In the genomic region with DNA sequence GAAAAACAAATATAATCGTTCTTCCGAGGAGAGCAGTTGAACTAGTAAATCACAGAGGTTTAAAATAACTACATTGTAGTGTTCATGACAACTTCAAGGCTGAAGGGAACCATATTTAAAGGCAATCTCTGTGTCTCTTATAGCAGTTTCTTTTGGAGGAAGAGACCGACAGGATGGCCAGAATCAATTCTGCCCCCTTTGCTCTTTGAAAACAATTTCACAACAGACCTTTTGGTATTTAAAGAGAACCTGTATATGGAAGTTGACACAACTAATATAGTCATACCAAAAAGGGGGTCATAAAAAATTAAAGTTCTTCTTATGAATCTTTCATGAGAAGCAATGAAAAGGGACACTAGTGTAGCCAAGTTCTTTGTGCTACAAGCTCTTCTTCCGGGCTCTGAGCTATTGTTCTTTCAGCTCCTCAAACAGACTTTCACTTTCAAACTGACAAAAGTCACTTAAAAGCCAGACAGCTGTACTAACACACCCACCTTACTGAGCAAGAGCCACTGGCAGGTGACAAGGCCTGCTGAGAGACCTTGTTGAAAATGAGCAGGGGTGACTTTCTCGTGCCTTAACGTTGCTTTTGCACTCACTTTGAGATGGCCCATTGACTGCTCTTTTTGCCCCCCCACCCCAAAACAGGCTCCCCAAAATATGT, we compare ENCODE assay signal across 8 cellular contexts. TPM values are rescaled to one million over a fixed set of nuclear protein-coding genes. Genes with fewer than 3 reads are reported as not detected.
A peak's percentile ranks its signal among the peaks of the same experiment; 100 is the strongest.
DNase-seq lines count a peak whose midpoint lies in the region; ATAC-seq, FAIRE-seq and TF ChIP-seq lines count a peak whose summit lies in the region.

No MANE protein-coding gene starts in this region.

- SMC1A ChIA-PET in GM12878 (lab: Charles Lee; ENCODE audit: uncharacterized antibody, unreplicated experiment) = no interaction called here

- TF ChIP-seq POLR2A in GM12878 (IDR thresholded peaks at IDR 0.05; ENCODE audit: low read depth, low read length) = no peak

- H3K36me3 ChIP-seq in GM12878 (ENCODE audit: control insufficient read depth in 2 of 2, insufficient read depth in 2 of 2, low read length in 1 of 2) = no peaks in the 10 kb centered on the region
- no peaks in the 10 kb centered on the region for H3K36me3 ChIP-seq in hepatocyte (replicated peaks; ENCODE audit: insufficient read depth, low read depth)

- POLR2A ChIA-PET in GM12878 (lab: Charles Lee) = no interaction called here

- BruUV-seq in GM12878 (replicated peaks; lab: Mats Ljungman, UMichigan) = no TSS peak

- CTCF ChIA-PET in GM12878 (lab: Yijun Ruan, JAX) = no interaction called here

- intact Hi-C loops in GM12878 (cut with micrococcal nuclease; ENCODE audit: unreplicated experiment) = no loop called here

- ATAC-seq in GM19372 (IDR thresholded peaks at IDR 0.05; ENCODE audit: low read depth, unreplicated experiment) (peak; percentile 66), HG03565 (IDR thresholded peaks at IDR 0.05; ENCODE audit: unreplicated experiment) (peak; percentile 86), GM12878 (peak; percentile 91), HG02840 (IDR thresholded peaks at IDR 0.05; ENCODE audit: low FRiP score, unreplicated experiment) (no peak), HG03135 (IDR thresholded peaks at IDR 0.05; ENCODE audit: unreplicated experiment) (no peak)

- H3K9me2 ChIP-seq in hepatocyte (replicated peaks; ENCODE audit: insufficient read depth) = no peaks in the 10 kb centered on the region

- in situ Hi-C loops in GM12878 (cut with MboI) = no loop called here

- no peak for TF ChIP-seq EP300 in GM12878 (IDR thresholded peaks at IDR 0.05; ENCODE audit: borderline replicate concordance in 1 of 2, control insufficient read depth in 1 of 2, low read depth in 2 of 2, low read length in 2 of 2)

- no peaks in the 10 kb centered on the region for H3K4me1 ChIP-seq in GM12878 (ENCODE audit: control insufficient read depth, insufficient read depth, low read length)
- H3K4me1 ChIP-seq in hepatocyte (ENCODE audit: insufficient read depth) = no peaks in the 10 kb centered on the region

- no peak for TF ChIP-seq RAD21 in GM12878 (IDR thresholded peaks at IDR 0.05; ENCODE audit: insufficient read depth, low read depth, low read length)

- DNase-seq in DMS53 (lab: John Stamatoyannopoulos, UW) (peak; percentile 94), GM12878 (ENCODE audit: low read depth, low spot score) (peak; percentile 5), DMS79 treated with DMSO at 0.1 percent for 48 hours (lab: John Stamatoyannopoulos, UW) (no peak), hepatocyte (ENCODE audit: low spot score) (no peak)

- no peaks in the 10 kb centered on the region for H3K9me3 ChIP-seq in GM12878 (replicated peaks; ENCODE audit: control insufficient read depth, insufficient read depth, low read length)
- no peaks in the 10 kb centered on the region for H3K9me3 ChIP-seq in hepatocyte (ENCODE audit: low read depth)

- FAIRE-seq in GM12878 (lab: Jason Lieb, UNC) = no peak

- no peak overlapping the region for H3K4me2 ChIP-seq in GM12878 (ENCODE audit: control insufficient read depth, insufficient read depth)
- H3K4me2 ChIP-seq in hepatocyte = no peak overlapping the region

- RAD21 ChIA-PET in GM12878 (lab: Charles Lee; ENCODE audit: unreplicated experiment) = interaction anchor here (1.5 kb wide), 1 partner anchor 17 kb away, joined by 3 read pairs; no protein-coding TSS in a partner anchor

- TF ChIP-seq CTCF in GM12878 (IDR thresholded peaks at IDR 0.05 in 2 of 3, conservative IDR thresholded peaks at IDR 0.05 in 1 of 3; ENCODE audit: control insufficient read depth in 2 of 3, extremely low read depth in 1 of 3, insufficient read depth in 1 of 3, low read depth in 3 of 3, low read length in 3 of 3) (no peak), hepatocyte (IDR thresholded peaks at IDR 0.05; ENCODE audit: poor library complexity) (no peak)

- WGBS in GM12878 (ENCODE audit: insufficient coverage, insufficient replicate concordance, low lambda C conversion rate, missing lambda C conversion rate) = 33% methylated on average over 6 of the region's 6 CpGs
- 74% methylated on average over 6 of the region's 6 CpGs for WGBS in hepatocyte (ENCODE audit: low lambda C conversion rate, missing lambda C conversion rate)

- H3K9ac ChIP-seq in GM12878 (ENCODE audit: control insufficient read depth, insufficient read depth, low read length) = no peak overlapping the region

- H4K20me1 ChIP-seq in GM12878 (ENCODE audit: control insufficient read depth, insufficient read depth) (no peaks in the 10 kb centered on the region), hepatocyte (ENCODE audit: insufficient read depth, poor library complexity, severe bottlenecking) (no peaks in the 10 kb centered on the region)

- H2AFZ ChIP-seq in GM12878 (ENCODE audit: control insufficient read depth, low read depth, low read length) = peak overlapping the region; percentile 5; the same call in 1 of the 2 replicates
- H2AFZ ChIP-seq in hepatocyte = no peak overlapping the region

- H3K27me3 ChIP-seq in GM12878 (replicated peaks in 1 of 2; ENCODE audit: control insufficient read depth in 2 of 2, insufficient read depth in 2 of 2, low read length in 1 of 2) (peaks cover 0 to 4% of the 10 kb centered on the region in 2 experiments; a peak in 1 of 4 replicates), hepatocyte (no peaks in the 10 kb centered on the region)

- H3K27ac ChIP-seq in GM12878 (ENCODE audit: control insufficient read depth, insufficient read depth) (no peak overlapping the region), hepatocyte (no peak overlapping the region)

- H3K4me3 ChIP-seq in GM12878 (no peak overlapping the region), hepatocyte (no peak overlapping the region)

- no peaks in the 10 kb centered on the region for H3K79me2 ChIP-seq in GM12878 (ENCODE audit: control insufficient read depth, insufficient read depth, low read length)
- H3K79me2 ChIP-seq in hepatocyte = no peaks in the 10 kb centered on the region

TF ChIP-seq in GM12878, 131 proteins besides CTCF, POLR2A, EP300 and RAD21:
- TF ChIP-seq FOS (IDR thresholded peaks at IDR 0.05; ENCODE audit: borderline replicate concordance, extremely low read depth, insufficient read length) (no peak), JUNB (IDR thresholded peaks at IDR 0.05) (0 out of 2 replicates have a peak, but pooled peaks have one; percentile 12), IKZF1 (conservative IDR thresholded peaks at IDR 0.05) (no peak), MXI1 (IDR thresholded peaks at IDR 0.05; ENCODE audit: low read depth, low read length) (no peak), ASH2L (IDR thresholded peaks at IDR 0.05; ENCODE audit: borderline replicate concordance, low read depth) (no peak), ZNF274 (IDR thresholded peaks at IDR 0.05; ENCODE audit: insufficient read depth, insufficient read length) (no peak), CHD4 (IDR thresholded peaks at IDR 0.05) (no peak), BHLHE40 (IDR thresholded peaks at IDR 0.05; ENCODE audit: borderline replicate concordance in 1 of 2, low read depth in 2 of 2, low read length in 1 of 2) (peak in 1 of 2 experiments; percentile 62; a peak in 2 of 4 replicates), TCF12 (IDR thresholded peaks at IDR 0.05; ENCODE audit: low read depth, low read length) (peak; percentile 46; the same call in 1 of the 2 replicates), RUNX3 (IDR thresholded peaks at IDR 0.05; ENCODE audit: low read length) (no peak)
- TF ChIP-seq, protein P1, sequence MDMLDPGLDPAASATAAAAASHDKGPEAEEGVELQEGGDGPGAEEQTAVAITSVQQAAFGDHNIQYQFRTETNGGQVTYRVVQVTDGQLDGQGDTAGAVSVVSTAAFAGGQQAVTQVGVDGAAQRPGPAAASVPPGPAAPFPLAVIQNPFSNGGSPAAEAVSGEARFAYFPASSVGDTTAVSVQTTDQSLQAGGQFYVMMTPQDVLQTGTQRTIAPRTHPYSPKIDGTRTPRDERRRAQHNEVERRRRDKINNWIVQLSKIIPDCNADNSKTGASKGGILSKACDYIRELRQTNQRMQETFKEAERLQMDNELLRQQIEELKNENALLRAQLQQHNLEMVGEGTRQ (IDR thresholded peaks at IDR 0.05; ENCODE audit: borderline replicate concordance, low read depth, low read length) = no peak
- TF ChIP-seq, protein P2, sequence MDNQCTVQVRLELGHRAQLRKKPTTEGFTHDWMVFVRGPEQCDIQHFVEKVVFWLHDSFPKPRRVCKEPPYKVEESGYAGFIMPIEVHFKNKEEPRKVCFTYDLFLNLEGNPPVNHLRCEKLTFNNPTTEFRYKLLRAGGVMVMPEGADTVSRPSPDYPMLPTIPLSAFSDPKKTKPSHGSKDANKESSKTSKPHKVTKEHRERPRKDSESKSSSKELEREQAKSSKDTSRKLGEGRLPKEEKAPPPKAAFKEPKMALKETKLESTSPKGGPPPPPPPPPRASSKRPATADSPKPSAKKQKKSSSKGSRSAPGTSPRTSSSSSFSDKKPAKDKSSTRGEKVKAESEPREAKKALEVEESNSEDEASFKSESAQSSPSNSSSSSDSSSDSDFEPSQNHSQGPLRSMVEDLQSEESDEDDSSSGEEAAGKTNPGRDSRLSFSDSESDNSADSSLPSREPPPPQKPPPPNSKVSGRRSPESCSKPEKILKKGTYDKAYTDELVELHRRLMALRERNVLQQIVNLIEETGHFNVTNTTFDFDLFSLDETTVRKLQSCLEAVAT (IDR thresholded peaks at IDR 0.05) = no peak
TF ChIP-seq in GM12878: peak in this region for 3.

RNA-seq across cellular contexts. Expression of a gene that starts 31.0 kb away (rescaled TPM):
- not detected in 2 replicates for total RNA-seq in GM12878 (2013; cell fraction: nucleolus; rRNA removed)
- total RNA-seq in GM12878 (2014; rRNA removed) = 0.06 TPM in 1 of 2 replicates, not detected in the other
- under 0.01 and 0.09 TPM in 2 replicates for total RNA-seq in GM12878 (2014; rRNA removed; fragmentation: Illumina TruSeq; extraction: Trizol)
- 0.13 and 0.44 TPM in 2 replicates for total RNA-seq in GM12878 (2021)
- polyA plus RNA-seq in GM12878 (2011; ENCODE audit: low read depth) = not detected
- polyA plus RNA-seq in GM12878 (2011; rRNA removed) = not detected in 2 replicates
- polyA plus RNA-seq in GM12878 (2011; cell fraction: cytosol; rRNA removed) = not detected in 2 replicates
- polyA plus RNA-seq in GM12878 (2011; cell fraction: nucleus; rRNA removed) = not detected in 2 replicates
- 0.04 and 0.22 TPM in 2 replicates for polyA plus RNA-seq in GM12878 (2012)
- 0.03 TPM in 2 replicates for polyA plus RNA-seq in GM12878 (2014; fragmentation: Illumina TruSeq; extraction: Trizol)
- not detected for polyA plus RNA-seq in GM12878 (2014; fragmentation: Nextera tagmentation; extraction: Ambion mirVana)
- polyA plus RNA-seq in GM12878 (2014; rRNA removed) = 0.04 TPM in 1 of 2 replicates, not detected in the other
- polyA plus RNA-seq in GM12878 (2016; fragmentation: Nextera tagmentation; extraction: Ambion mirVana) = under 1 TPM in 1 of 2 experiments, not detected in 1; 0.03 TPM
- polyA minus RNA-seq in GM12878 (2011; rRNA and poly(A)+ RNA removed) = not detected in 2 replicates
- not detected in 2 replicates for polyA minus RNA-seq in GM12878 (2011; cell fraction: cytosol; rRNA and poly(A)+ RNA removed)
- polyA minus RNA-seq in GM12878 (2011; cell fraction: nucleus; rRNA and poly(A)+ RNA removed) = not detected in 2 replicates
- total RNA-seq in hepatocyte = 15.7 and 18.7 TPM in 2 replicates
- polyA plus RNA-seq in hepatocyte = 4.8 and 6.7 TPM in 2 replicates

Comparison
In these comparisons a context has a peak if more than half of its experiments do, and no peak if none do; other contexts are left out.
1. DNase-seq: peak in DMS53 (single experiment) and GM12878 (single experiment); none in DMS79 treated with DMSO at 0.1 percent for 48 hours (single experiment) and hepatocyte (single experiment).
2. ATAC-seq: peak in GM19372 (single experiment), HG03565 (single experiment) and GM12878 (single experiment); none in HG02840 (single experiment) and HG03135 (single experiment).
3. RNA of a gene that starts 31.0 kb away (total RNA-seq): 15.7 to 18.7 TPM in hepatocyte; under 0.01 to 0.44 TPM in GM12878; every median in the first group is over 10 times any median in the second.